ENCODE assay signal across 1 cellular context in genomic region chr18:74734013-74734444, GRCh38.
TF ChIP-seq lines count a peak whose summit lies in the region.

No MANE protein-coding gene starts in this region.

TF ChIP-seq in HepG2, 621 proteins besides CTCF, POLR2A, EP300 and RAD21 (continued from another document and continues in another):
- TF ChIP-seq TFE3 (CRISPR knock-in tag; IDR thresholded peaks at IDR 0.05) (peak; percentile 38; the same call in 1 of the 2 replicates), HNF4A (CRISPR knock-in tag; IDR thresholded peaks at IDR 0.05) (peak; percentile 95), HMGXB4 (CRISPR knock-in tag; IDR thresholded peaks at IDR 0.05; ENCODE audit: borderline replicate concordance in 1 of 2, low read depth in 1 of 2) (peak in 1 of 2 experiments; percentile 29; a peak in 2 of 4 replicates), ZNF784 (CRISPR knock-in tag; IDR thresholded peaks at IDR 0.05; ENCODE audit: borderline replicate concordance) (0 out of 2 replicates have a peak, but pooled peaks have one; percentile 55), ZNF468 (CRISPR knock-in tag; IDR thresholded peaks at IDR 0.05) (no peak), GTF2F1 (IDR thresholded peaks at IDR 0.05; ENCODE audit: low read length) (no peak), NCOA2 (CRISPR knock-in tag; IDR thresholded peaks at IDR 0.05) (peak; percentile 65), TEF (CRISPR knock-in tag; IDR thresholded peaks at IDR 0.05) (peak; percentile 46; the same call in 1 of the 2 replicates), SNAPC4 (CRISPR knock-in tag; IDR thresholded peaks at IDR 0.05) (no peak), ZNF670 (CRISPR knock-in tag; IDR thresholded peaks at IDR 0.05; ENCODE audit: borderline replicate concordance) (no peak; the same call in 1 of the 2 replicates), ZKSCAN8 (CRISPR knock-in tag; IDR thresholded peaks at IDR 0.05; ENCODE audit: borderline replicate concordance) (peak; percentile 38; the same call in 1 of the 2 replicates), HIVEP1 (CRISPR knock-in tag; IDR thresholded peaks at IDR 0.05) (no peak), TCF7 (IDR thresholded peaks at IDR 0.05; ENCODE audit: low read depth) (peak; percentile 86), MNT (IDR thresholded peaks at IDR 0.05) (no peak), ZC3H4 (CRISPR knock-in tag; IDR thresholded peaks at IDR 0.05; ENCODE audit: borderline replicate concordance) (no peak), BHLHE40 (IDR thresholded peaks at IDR 0.05; ENCODE audit: low read length) (no peak), ATF7-NPFF (CRISPR knock-in tag; IDR thresholded peaks at IDR 0.05; ENCODE audit: low read depth) (no peak), ZFP1 (CRISPR knock-in tag; IDR thresholded peaks at IDR 0.05) (peak; percentile 57; the same call in 1 of the 2 replicates), CEBPZ (IDR thresholded peaks at IDR 0.05; ENCODE audit: low read length) (no peak), ATF4 (CRISPR knock-in tag; IDR thresholded peaks at IDR 0.05) (no peak), KDM3A (CRISPR knock-in tag; IDR thresholded peaks at IDR 0.05; ENCODE audit: low read depth) (no peak), SIN3B (IDR thresholded peaks at IDR 0.05; ENCODE audit: low read length) (no peak), PLRG1 (conservative IDR thresholded peaks at IDR 0.05) (no peak), XBP1 (CRISPR knock-in tag; IDR thresholded peaks at IDR 0.05) (no peak), TBP (CRISPR knock-in tag; IDR thresholded peaks at IDR 0.05) (no peak), POLR2AphosphoS2 (IDR thresholded peaks at IDR 0.05; ENCODE audit: low read depth, low read length) (no peak), SIX1 (CRISPR knock-in tag; IDR thresholded peaks at IDR 0.05; ENCODE audit: borderline replicate concordance) (peak; percentile 38; the same call in 1 of the 2 replicates), ZFP36L2 (CRISPR knock-in tag; IDR thresholded peaks at IDR 0.05) (no peak), ZNF143 (CRISPR knock-in tag; IDR thresholded peaks at IDR 0.05) (no peak), ZNF160 (CRISPR knock-in tag; IDR thresholded peaks at IDR 0.05) (peak; percentile 36; the same call in 1 of the 2 replicates), MATR3 (CRISPR knock-in tag; IDR thresholded peaks at IDR 0.05) (no peak), ZNF142 (CRISPR knock-in tag; IDR thresholded peaks at IDR 0.05) (no peak), ZNF580 (CRISPR knock-in tag; IDR thresholded peaks at IDR 0.05; ENCODE audit: borderline replicate concordance, low read depth) (no peak; the same call in 1 of the 2 replicates), ZBTB20 (CRISPR knock-in tag; IDR thresholded peaks at IDR 0.05; ENCODE audit: borderline replicate concordance, low read depth) (peak; percentile 51; the same call in 1 of the 2 replicates), ZNF672 (CRISPR knock-in tag; IDR thresholded peaks at IDR 0.05) (no peak), MLLT10 (CRISPR knock-in tag; IDR thresholded peaks at IDR 0.05) (no peak)
